10 cellular contexts compared by ENCODE assay signal in genomic region chr20:50541606-50542041, GRCh38. TPM values are rescaled to one million over a fixed set of nuclear protein-coding genes. Genes with fewer than 3 reads are reported as not detected.
DNase-seq lines count a peak whose midpoint lies in the region; ATAC-seq and TF ChIP-seq lines count a peak whose summit lies in the region.
"Had no signal": no experiment of that assay in that cellular context is flagged by ENCODE, and none has a peak within 500 bp of the region (broad histone marks: within the 10 kb centered on the region; RNA-seq: fewer than 3 reads in every experiment).

No MANE protein-coding gene starts in this region.

- no peak overlapping the region for H3K4me2 ChIP-seq in fibroblast of lung (ENCODE audit: extremely low read depth, insufficient read depth, low read length)

- H3K36me3 Mint-ChIP-seq in activated CD8-positive, alpha-beta memory T cell treated with anti-CD3 and anti-CD28 coated beads, Interleukin-2, amount 10 ng/mL, durations not matched to agents 7 days and 5 days, result peaks cover 22% of the 10 kb centered on the region

- H3K9me3 ChIP-seq in fibroblast of lung (ENCODE audit: control insufficient read depth, insufficient read depth, low read depth, low read length) (no peaks in the 10 kb centered on the region), transverse colon (no peaks in the 10 kb centered on the region), colonic mucosa (no peaks in the 10 kb centered on the region)

- H3K27ac ChIP-seq in fibroblast of lung (ENCODE audit: insufficient read depth, low read length), result peak overlapping the region; percentile 81
- peak overlapping the region in 3 of 4 donors; percentile 15 to 39 (median 32) for H3K27ac ChIP-seq in transverse colon
- H3K27ac ChIP-seq in colonic mucosa, result no peak overlapping the region
- H3K27ac ChIP-seq: C4-2B had no signal

- intact Hi-C loops in transverse colon (cut with DNase I; ENCODE audit: low total_unique reads) (no loop called here), colonic mucosa (cut with DNase I) (no loop called here)

- H3K27me3 Mint-ChIP-seq in activated CD8-positive, alpha-beta memory T cell treated with anti-CD3 and anti-CD28 coated beads, Interleukin-2, amount 10 ng/mL, durations not matched to agents 7 days and 5 days, result no peaks in the 10 kb centered on the region

- TF ChIP-seq CTCF in NB4 (IDR thresholded peaks at IDR 0.05; ENCODE audit: low read depth, low read length), result no peak
- no peak for TF ChIP-seq CTCF in fibroblast of lung (conservative IDR thresholded peaks at IDR 0.05 in 1 of 2, IDR thresholded peaks at IDR 0.05 in 1 of 2; ENCODE audit: low read depth in 1 of 2, low read length in 2 of 2)
- TF ChIP-seq CTCF in transverse colon (IDR thresholded peaks at IDR 0.05), result no peak
- TF ChIP-seq CTCF in colonic mucosa (IDR thresholded peaks at IDR 0.05), result no peak

- H3K27ac Mint-ChIP-seq in activated CD8-positive, alpha-beta memory T cell treated with anti-CD3 and anti-CD28 coated beads, Interleukin-2, amount 10 ng/mL, durations not matched to agents 7 days and 5 days, result peak overlapping the region; percentile 61

- peaks cover 66% of the 10 kb centered on the region for H3K4me1 Mint-ChIP-seq in activated CD8-positive, alpha-beta memory T cell treated with anti-CD3 and anti-CD28 coated beads, Interleukin-2, amount 10 ng/mL, durations not matched to agents 7 days and 5 days

- no peaks in the 10 kb centered on the region for H3K9me3 Mint-ChIP-seq in activated CD8-positive, alpha-beta memory T cell treated with anti-CD3 and anti-CD28 coated beads, Interleukin-2, amount 10 ng/mL, durations not matched to agents 7 days and 5 days (ENCODE audit: low read depth)

- no peaks in the 10 kb centered on the region for H3K27me3 ChIP-seq in fibroblast of lung (ENCODE audit: control insufficient read depth, insufficient read depth, low read length)
- no peaks in the 10 kb centered on the region for H3K27me3 ChIP-seq in transverse colon
- H3K27me3 ChIP-seq in colonic mucosa, result no peaks in the 10 kb centered on the region

- WGBS in transverse colon (ENCODE audit: low coverage in 1 of 2), 2 donors, result 58 to 60% methylated on average over 1 to 5 of the region's 5 CpGs

- no peak for TF ChIP-seq EP300 in transverse colon (IDR thresholded peaks at IDR 0.05; ENCODE audit: low read depth)

- no peak for ATAC-seq in activated CD8-positive, alpha-beta memory T cell treated with anti-CD3 and anti-CD28 coated beads, Interleukin-2, amount 10 ng/mL, durations not matched to agents 7 days and 5 days

- H2AFZ ChIP-seq in fibroblast of lung (ENCODE audit: low read length), result no peak overlapping the region

- H3K4me1 ChIP-seq in fibroblast of lung (ENCODE audit: control insufficient read depth, extremely low read depth, insufficient read depth, low read length) (peaks cover 25% of the 10 kb centered on the region), transverse colon (peaks cover 13 to 70% (median 50%) of the 10 kb centered on the region in 4 donors), colonic mucosa (no peaks in the 10 kb centered on the region)

- no peak overlapping the region for H3K9ac ChIP-seq in fibroblast of lung (ENCODE audit: insufficient read depth, low read length)
- no peak overlapping the region for H3K9ac ChIP-seq in colonic mucosa (ENCODE audit: low read depth in 2 of 2, low read length in 2 of 2)

- in situ Hi-C loops in transverse colon (cut with MboI; ENCODE audit: low pct_ligation_motif_present in 1 of 4, low pct_unique_long_range_greater_than_20kb in 1 of 4, low sequenced_read_pairs in 3 of 4), result no loop called here

- CTCF ChIA-PET in activated CD8-positive, alpha-beta memory T cell treated with anti-CD3 and anti-CD28 coated beads, Interleukin-2, amount 10 ng/mL, durations not matched to agents 7 days and 5 days (lab: Charles Lee), result interaction anchor here (0.8 to 2.1 kb wide), 5 partner anchors 10 to 54 kb away, joined by 3 to 5 read pairs (median 3); no protein-coding TSS in a partner anchor

- TF ChIP-seq POLR2A in NB4 (IDR thresholded peaks at IDR 0.05; ENCODE audit: extremely low read depth, insufficient read length), result no peak
- TF ChIP-seq POLR2A in transverse colon (IDR thresholded peaks at IDR 0.05), result no peak

- H3K36me3 ChIP-seq in fibroblast of lung (ENCODE audit: control insufficient read depth, insufficient read depth, low read length) (no peaks in the 10 kb centered on the region), transverse colon (no peaks in the 10 kb centered on the region), colonic mucosa (no peaks in the 10 kb centered on the region)

- H3K4me3 ChIP-seq in NB4 (ENCODE audit: low read depth, low read length) (no peak overlapping the region), fibroblast of lung (replicated peaks in 1 of 4; ENCODE audit: control extremely low read depth in 1 of 4, insufficient read depth in 1 of 4, low read depth in 3 of 4, low read length in 4 of 4) (no peak overlapping the region), transverse colon (no peak overlapping the region), colonic mucosa (no peak overlapping the region)
- H3K4me3 ChIP-seq: SK-N-MC had no signal

- peaks cover 76% of the 10 kb centered on the region for H3K79me2 ChIP-seq in fibroblast of lung (ENCODE audit: control insufficient read depth, insufficient read depth, low read length)

- no peak overlapping the region for H3K4me3 Mint-ChIP-seq in activated CD8-positive, alpha-beta memory T cell treated with anti-CD3 and anti-CD28 coated beads, Interleukin-2, amount 10 ng/mL, durations not matched to agents 7 days and 5 days

- H4K20me1 ChIP-seq in fibroblast of lung (ENCODE audit: control insufficient read depth, extremely low read depth, insufficient read depth, low read length), result no peaks in the 10 kb centered on the region

- DNase-seq in activated CD8-positive, alpha-beta memory T cell treated with anti-CD3 and anti-CD28 coated beads, Interleukin-2, amount 10 ng/mL, durations not matched to agents 7 days and 5 days, result no peak
- DNase-seq in activated CD8-positive, alpha-beta memory T cell treated with anti-CD3 and anti-CD28 coated beads, Interleukin-2, amount 50 U/mL, for 48 hours, result no peak
- DNase-seq in NB4 (ENCODE audit: low read depth) (peak; percentile 79), fibroblast of lung (ENCODE audit: low read depth in 2 of 2) (no peak), transverse colon (no peak), NCI-H1930 (lab: John Stamatoyannopoulos, UW) (no peak), colonic mucosa (no peak)
- no peak for DNase-seq in stimulated activated CD8-positive, alpha-beta memory T cell treated with anti-CD3 and anti-CD28 coated beads, Interleukin-4, amount 100 ng/mL, for 48 hours

RNA-seq across cellular contexts. Expression of gene PTPN1, which starts 31.4 kb away (rescaled TPM):
- 10 to 100 TPM; 62.5 to 74.7 TPM for total RNA-seq in activated CD8-positive, alpha-beta memory T cell treated with anti-CD3 and anti-CD28 coated beads, Interleukin-2, amount 10 ng/mL, durations not matched to agents 7 days and 5 days
- total RNA-seq in fibroblast of lung (12.8 and 20.0 TPM in 2 replicates), transverse colon (10 to 100 TPM; 19.3 to 34.8 (median 28.8) TPM), colonic mucosa (10 to 100 TPM; 33.2 to 37.9 TPM)
- 28.5 and 28.7 TPM in 2 replicates for polyA plus RNA-seq in fibroblast of lung
- polyA plus RNA-seq in fibroblast of lung (2012), result 27.4 and 27.5 TPM in 2 replicates
- polyA minus RNA-seq in fibroblast of lung (ENCODE audit: low replicate concordance), result 37.8 and 39.8 TPM in 2 replicates
